Comparison of ENCODE assay signal across 31 cellular contexts in the genomic region with DNA sequence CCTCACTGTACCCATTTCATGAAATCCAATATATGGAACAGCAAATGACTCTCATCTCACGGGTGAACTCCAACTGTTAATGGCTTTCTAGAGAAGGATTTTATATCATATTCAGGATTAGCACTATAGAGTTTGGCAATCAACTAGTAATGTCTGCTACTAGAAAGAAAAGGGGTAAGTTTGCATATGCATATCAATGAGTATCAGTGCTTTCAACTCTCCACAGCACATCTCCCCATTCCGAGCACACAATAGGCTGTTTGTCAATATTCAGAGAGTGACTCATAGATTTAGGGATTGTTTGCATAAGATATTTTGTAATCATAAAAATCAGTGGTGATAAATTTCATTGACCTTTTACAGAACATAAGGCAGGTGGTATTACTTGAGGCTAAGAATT.
"Had no signal": no experiment of that assay in that cellular context is flagged by ENCODE, and none has a peak within 500 bp of the region (broad histone marks: within the 10 kb centered on the region; RNA-seq: fewer than 3 reads in every experiment).

No MANE protein-coding gene starts in this region.

- H3K9me3 ChIP-seq: left lung, lower lobe of right lung, pancreas, prostate gland, stomach, testis, thyroid gland, transverse colon, upper lobe of left lung, vagina had no signal

- H3K27me3 ChIP-seq: left lung, pancreas, stomach, testis, thyroid gland, transverse colon, upper lobe of left lung, vagina had no signal

- H3K4me1 Mint-ChIP-seq: neural crest cell; stimulated activated naive B cell treated with anti-CD40 and anti-IgM and Interleukin-4, amounts not matched to agents 10 μg/mL and 1 μg/mL and 100 μg/mL, for 72 hours had no signal

- H3K27ac ChIP-seq: left lung, lower lobe of right lung, pancreas, prostate gland, skin epidermis, stomach, testis, thyroid gland, transverse colon, upper lobe of left lung, vagina had no signal

- H3K4me3 Mint-ChIP-seq: immature natural killer cell; naive thymus-derived CD8-positive, alpha-beta T cell; nephron; neural crest cell; stimulated activated naive B cell treated with anti-CD40 and anti-IgM and Interleukin-4, amounts not matched to agents 10 μg/mL and 1 μg/mL and 100 μg/mL, for 72 hours had no signal

- DNase-seq: immature natural killer cell; kidney; left colon; left lung; lower lobe of right lung; mammary epithelial cell; mesenchymal stem cell; naive thymus-derived CD8-positive, alpha-beta T cell; nucleus accumbens; pancreas; posterior cingulate gyrus; retina; right cardiac atrium; stimulated activated CD4-positive, alpha-beta T cell treated with anti-CD3 and anti-CD28 coated beads, Interleukin-12 subunit alpha, Interleukin-12 subunit beta, amount 100 ng/mL, for 4 hours; stimulated activated CD4-positive, alpha-beta T cell treated with anti-CD3 and anti-CD28 coated beads, Interleukin-15, amount 100 ng/mL, for 24 hours; stimulated activated CD4-positive, alpha-beta T cell treated with anti-CD3 and anti-CD28 coated beads, Interleukin-2, amount 100 ng/mL, for 24 hours; stimulated activated CD4-positive, alpha-beta T cell treated with anti-CD3 and anti-CD28 coated beads, Interleukin-4, amount 100 ng/mL, for 1 hour; stimulated activated naive B cell treated with anti-CD40 and anti-IgM and Interleukin-4, amounts not matched to agents 10 μg/mL and 1 μg/mL and 100 μg/mL, for 72 hours; stimulated activated naive CD8-positive, alpha-beta T cell treated with anti-CD3 and anti-CD28 coated beads, Interleukin-15, Interleukin-2, amounts not matched to agents 100 U/mL and 50 U/mL, for 24 hours; stomach; testis; thyroid gland; transverse colon; upper lobe of left lung had no signal

- H3K4me3 ChIP-seq: left lung, lower lobe of right lung, pancreas, prostate gland, skin epidermis, stomach, testis, thyroid gland, transverse colon, upper lobe of left lung, vagina had no signal

- H3K4me1 ChIP-seq: left lung, lower lobe of right lung, pancreas, prostate gland, testis, thyroid gland, transverse colon, upper lobe of left lung, vagina had no signal

- ATAC-seq: left colon; left lung; lower lobe of right lung; naive thymus-derived CD8-positive, alpha-beta T cell; pancreas; right cardiac atrium; sciatic nerve; stimulated activated naive B cell treated with anti-CD40 and anti-IgM and Interleukin-4, amounts not matched to agents 10 μg/mL and 1 μg/mL and 100 μg/mL, for 72 hours; stimulated activated naive CD8-positive, alpha-beta T cell treated with anti-CD3 and anti-CD28 coated beads, Interleukin-15, Interleukin-2, amounts not matched to agents 100 U/mL and 50 U/mL, for 24 hours had no signal

- H3K27ac Mint-ChIP-seq: immature natural killer cell; naive thymus-derived CD8-positive, alpha-beta T cell; stimulated activated naive B cell treated with anti-CD40 and anti-IgM and Interleukin-4, amounts not matched to agents 10 μg/mL and 1 μg/mL and 100 μg/mL, for 72 hours had no signal

- H3K9me3 Mint-ChIP-seq: neural crest cell; stimulated activated naive B cell treated with anti-CD40 and anti-IgM and Interleukin-4, amounts not matched to agents 10 μg/mL and 1 μg/mL and 100 μg/mL, for 72 hours had no signal

- H3K36me3 ChIP-seq: left lung, lower lobe of right lung, pancreas, prostate gland, stomach, thyroid gland, transverse colon, upper lobe of left lung, vagina had no signal

- H3K36me3 Mint-ChIP-seq: immature natural killer cell; stimulated activated naive B cell treated with anti-CD40 and anti-IgM and Interleukin-4, amounts not matched to agents 10 μg/mL and 1 μg/mL and 100 μg/mL, for 72 hours had no signal

- H3K27me3 Mint-ChIP-seq: naive thymus-derived CD8-positive, alpha-beta T cell had no signal

- FAIRE-seq: islet of Langerhans, kidney, pancreas had no signal
